8 cellular contexts compared by ENCODE assay signal in the genomic region with DNA sequence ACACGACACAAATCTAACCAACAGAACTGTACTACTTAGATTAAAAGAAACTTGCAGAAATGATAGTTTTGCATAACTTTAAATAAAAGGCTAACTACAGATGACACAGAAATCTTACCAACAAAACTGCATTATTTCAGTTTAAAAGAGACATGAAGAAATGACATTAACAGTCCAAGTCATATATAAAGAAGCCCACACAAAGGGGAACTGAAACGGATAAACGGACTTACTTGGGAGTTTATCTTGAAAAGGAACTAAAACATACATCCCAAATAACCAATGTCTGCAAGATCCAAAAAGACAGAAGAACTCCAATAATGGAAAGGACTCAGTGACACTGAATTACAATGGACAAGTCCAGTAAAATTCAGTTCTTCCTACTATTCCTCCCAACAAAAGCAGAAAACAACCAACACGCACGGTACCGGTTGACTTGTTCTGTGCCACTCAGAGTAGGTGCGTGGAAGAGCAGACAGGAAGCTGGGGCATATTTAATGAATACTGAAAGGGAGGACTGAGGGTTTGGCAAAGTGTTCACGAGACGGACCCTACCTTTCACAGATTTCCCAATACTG. TPM values are rescaled to one million over a fixed set of nuclear protein-coding genes. Genes with fewer than 3 reads are reported as not detected.
DNase-seq lines count a peak whose midpoint lies in the region; ATAC-seq lines count a peak whose summit lies in the region.

No MANE protein-coding gene starts in this region.

- peaks cover 21% of the 10 kb centered on the region for H3K36me3 Mint-ChIP-seq in activated T-helper 1 cell treated with anti-CD3 and anti-CD28 coated beads, Interleukin-12 subunit alpha, Interleukin-12 subunit beta, Interleukin-2, Interleukin-4 antibody, amounts not matched to agents 30 ng/mL and 10 ng/mL and 1 ng/mL, durations not matched to agents 14 hours and 24 hours and 36 hours (ENCODE audit: low read depth)

- H3K27ac Mint-ChIP-seq in activated T-helper 1 cell treated with anti-CD3 and anti-CD28 coated beads, Interleukin-12 subunit alpha, Interleukin-12 subunit beta, Interleukin-2, Interleukin-4 antibody, amounts not matched to agents 30 ng/mL and 10 ng/mL and 1 ng/mL, durations not matched to agents 14 hours and 24 hours and 36 hours = peak overlapping the region; percentile 88

- peak; percentile 40 for DNase-seq in DMS114 treated with DMSO at 0.1 percent for 48 hours (lab: John Stamatoyannopoulos, UW; ENCODE audit: unreplicated experiment)
- peak; percentile 10 for DNase-seq in activated T-helper 1 cell treated with anti-CD3 and anti-CD28 coated beads, Interleukin-12 subunit alpha, Interleukin-12 subunit beta, Interleukin-2, Interleukin-4 antibody, amounts not matched to agents 30 ng/mL and 10 ng/mL and 1 ng/mL, durations not matched to agents 14 hours and 24 hours and 36 hours (ENCODE audit: low spot score)
- no peak for DNase-seq in left ventricle myocardium superior
- no peak for DNase-seq in sciatic nerve (ENCODE audit: low spot score)
- no peak for DNase-seq in AML-193 (lab: John Stamatoyannopoulos, UW)
- no peak for DNase-seq in NCI-H2171 treated with DMSO at 0.1 percent for 48 hours (lab: John Stamatoyannopoulos, UW)

- intact Hi-C loops in activated T-helper 1 cell treated with anti-CD3 and anti-CD28 coated beads, Interleukin-12 subunit alpha, Interleukin-12 subunit beta, Interleukin-2, Interleukin-4 antibody, amounts not matched to agents 30 ng/mL and 10 ng/mL and 1 ng/mL, durations not matched to agents 14 hours and 24 hours and 36 hours (cut with micrococcal nuclease) = loop anchor here (1.0 to 10.0 kb wide), 8 partner anchors 9 to 187 kb away; a partner anchor contains a TSS
- intact Hi-C loops in left ventricle myocardium superior (cut with micrococcal nuclease) = no loop called here
- intact Hi-C loops in sciatic nerve (cut with DNase I) = no loop called here

- peaks cover 17% of the 10 kb centered on the region for H3K27me3 Mint-ChIP-seq in activated T-helper 1 cell treated with anti-CD3 and anti-CD28 coated beads, Interleukin-12 subunit alpha, Interleukin-12 subunit beta, Interleukin-2, Interleukin-4 antibody, amounts not matched to agents 30 ng/mL and 10 ng/mL and 1 ng/mL, durations not matched to agents 14 hours and 24 hours and 36 hours (ENCODE audit: insufficient read depth)

- H3K4me1 Mint-ChIP-seq in activated T-helper 1 cell treated with anti-CD3 and anti-CD28 coated beads, Interleukin-12 subunit alpha, Interleukin-12 subunit beta, Interleukin-2, Interleukin-4 antibody, amounts not matched to agents 30 ng/mL and 10 ng/mL and 1 ng/mL, durations not matched to agents 14 hours and 24 hours and 36 hours (ENCODE audit: low read depth) = peaks cover 27% of the 10 kb centered on the region

- H3K4me3 Mint-ChIP-seq in activated T-helper 1 cell treated with anti-CD3 and anti-CD28 coated beads, Interleukin-12 subunit alpha, Interleukin-12 subunit beta, Interleukin-2, Interleukin-4 antibody, amounts not matched to agents 30 ng/mL and 10 ng/mL and 1 ng/mL, durations not matched to agents 14 hours and 24 hours and 36 hours = peak overlapping the region; percentile 96

- peak; percentile 11 for ATAC-seq in GM19468 (IDR thresholded peaks at IDR 0.05; ENCODE audit: extremely low read depth, unreplicated experiment)
- ATAC-seq in HG03469 (IDR thresholded peaks at IDR 0.05; ENCODE audit: unreplicated experiment) = peak; percentile 24
- ATAC-seq in left ventricle myocardium superior = peak; percentile 44
- ATAC-seq in sciatic nerve = peak; percentile 43

- peaks cover 4% of the 10 kb centered on the region for H3K9me3 Mint-ChIP-seq in activated T-helper 1 cell treated with anti-CD3 and anti-CD28 coated beads, Interleukin-12 subunit alpha, Interleukin-12 subunit beta, Interleukin-2, Interleukin-4 antibody, amounts not matched to agents 30 ng/mL and 10 ng/mL and 1 ng/mL, durations not matched to agents 14 hours and 24 hours and 36 hours

RNA-seq across cellular contexts. Expression of a gene that starts 0.8 kb away (rescaled TPM):
- 55.0 and 61.5 TPM in 2 replicates for total RNA-seq in activated T-helper 1 cell treated with anti-CD3 and anti-CD28 coated beads, Interleukin-12 subunit alpha, Interleukin-12 subunit beta, Interleukin-2, Interleukin-4 antibody, amounts not matched to agents 30 ng/mL and 10 ng/mL and 1 ng/mL, durations not matched to agents 14 hours and 24 hours and 36 hours
- 6.6 TPM for total RNA-seq in left ventricle myocardium superior
- 32.5 TPM for total RNA-seq in sciatic nerve

Comparison
In these comparisons a context has a peak if more than half of its experiments do, and no peak if none do; other contexts are left out.
1. DNase-seq: peak in DMS114 treated with DMSO at 0.1 percent for 48 hours (single experiment) and activated T-helper 1 cell treated with anti-CD3 and anti-CD28 coated beads, Interleukin-12 subunit alpha, Interleukin-12 subunit beta, Interleukin-2, Interleukin-4 antibody, amounts not matched to agents 30 ng/mL and 10 ng/mL and 1 ng/mL, durations not matched to agents 14 hours and 24 hours and 36 hours (single experiment); none in left ventricle myocardium superior (single experiment), sciatic nerve (single experiment), AML-193 (0 of 2) and NCI-H2171 treated with DMSO at 0.1 percent for 48 hours (single experiment).
2. Peak in every context shown above with its lines, with median percentiles within 50 percentile points of each other: ATAC-seq.